In genomic region chr10:97279121-97279815, GRCh38 we compare ENCODE assay signal across 12 cellular contexts. TPM values are rescaled to one million over a fixed set of nuclear protein-coding genes. Genes with fewer than 3 reads are reported as not detected.
DNase-seq lines count a peak whose midpoint lies in the region; ATAC-seq, FAIRE-seq and TF ChIP-seq lines count a peak whose summit lies in the region.
"Had no signal": no experiment of that assay in that cellular context is flagged by ENCODE, and none has a peak within 500 bp of the region (broad histone marks: within the 10 kb centered on the region; RNA-seq: fewer than 3 reads in every experiment).

No MANE protein-coding gene starts in this region.

- CTCF ChIA-PET in mammary epithelial cell (lab: Charles Lee; ENCODE audit: low non-redundant PET), result interaction anchor here (0.5 to 0.9 kb wide), 4 partner anchors 12 to 1308 kb away, joined by 3 to 8 read pairs (median 4); no protein-coding TSS in a partner anchor

- ATAC-seq in mucosa of descending colon (peak; percentile 31), GM18502 (IDR thresholded peaks at IDR 0.05; ENCODE audit: poor library complexity, unreplicated experiment) (no peak), HG03469 (IDR thresholded peaks at IDR 0.05; ENCODE audit: unreplicated experiment) (no peak)

- 70% methylated on average over 9 of the region's 9 CpGs for WGBS in mammary epithelial cell (ENCODE audit: low coverage, missing lambda C conversion rate)

- H3K79me2 ChIP-seq in ACC112 (ENCODE audit: control insufficient read depth, insufficient read depth, low read length, unreplicated experiment), result no peaks in the 10 kb centered on the region
- peaks cover 20% of the 10 kb centered on the region for H3K79me2 ChIP-seq in KMS-11 (ENCODE audit: insufficient read depth, low read depth)
- peaks cover 24% of the 10 kb centered on the region for H3K79me2 ChIP-seq in mammary epithelial cell (ENCODE audit: insufficient read depth, low read length)

- H3K4me2 ChIP-seq in KMS-11 (peak overlapping the region; percentile 39), mammary epithelial cell (ENCODE audit: insufficient read depth, low read depth, low read length) (peak overlapping the region; percentile 18)

- DNase-seq in mammary epithelial cell (peak; percentile 15), mucosa of descending colon (no peak), HT-29 (ENCODE audit: low spot score) (no peak), D721Med (ENCODE audit: insufficient read length, low spot score) (no peak)
- DNase-seq: activated CD8-positive, alpha-beta memory T cell treated with anti-CD3 and anti-CD28 coated beads, Interleukin-2, amount 10 ng/mL, durations not matched to agents 7 days and 5 days; kidney had no signal

- H3K9ac ChIP-seq in KMS-11 (peak overlapping the region; percentile 57; the same call in 1 of the 2 replicates), mammary epithelial cell (ENCODE audit: insufficient read depth, low read length) (no peak overlapping the region)

- BruUV-seq in mammary epithelial cell (replicated peaks; lab: Mats Ljungman, UMichigan), result no TSS peak

- intact Hi-C loops in mammary epithelial cell (cut with micrococcal nuclease), result loop anchor here (2.0 kb wide), 2 partner anchors 54 to 76 kb away; no protein-coding TSS in a partner anchor
- intact Hi-C loops in mucosa of descending colon (cut with DNase I, micrococcal nuclease), result no loop called here

- no peaks in the 10 kb centered on the region for H4K20me1 ChIP-seq in KMS-11 (ENCODE audit: insufficient read depth)
- H4K20me1 ChIP-seq in mammary epithelial cell (ENCODE audit: insufficient read depth, low read length), result no peaks in the 10 kb centered on the region

- H3K36me3 ChIP-seq in ACC112 (ENCODE audit: insufficient read depth, low read length), result no peaks in the 10 kb centered on the region
- no peaks in the 10 kb centered on the region for H3K36me3 ChIP-seq in KMS-11 (ENCODE audit: insufficient read depth)
- no peaks in the 10 kb centered on the region for H3K36me3 ChIP-seq in mammary epithelial cell (ENCODE audit: insufficient read depth, low read length)
- no peaks in the 10 kb centered on the region for H3K36me3 ChIP-seq in mucosa of descending colon (ENCODE audit: low read depth)
- H3K36me3 ChIP-seq: upper lobe of left lung had no signal

- dilution Hi-C loops in mammary epithelial cell (cut with HindIII; ENCODE audit: low sequenced_read_pairs), result no loop called here

- no peak for FAIRE-seq in D721Med (lab: Jason Lieb, UNC)
- FAIRE-seq: colon had no signal

- H3K4me3 ChIP-seq in ACC112 (ENCODE audit: low read depth, low read length), result peak overlapping the region; percentile 35
- H3K4me3 ChIP-seq in KMS-11 (IDR thresholded peaks at IDR 0.05; ENCODE audit: insufficient read depth, low read depth, low read length), result no peak overlapping the region
- H3K4me3 ChIP-seq in mammary epithelial cell (replicated peaks in 1 of 3; ENCODE audit: insufficient read depth in 1 of 3, low read depth in 2 of 3, low read length in 3 of 3), result no peak overlapping the region
- H3K4me3 ChIP-seq in mucosa of descending colon, result no peak overlapping the region
- H3K4me3 ChIP-seq: upper lobe of left lung had no signal

- H3K4me1 ChIP-seq in ACC112 (ENCODE audit: control insufficient read depth, insufficient read depth, low read length, unreplicated experiment) (peaks cover 24% of the 10 kb centered on the region), KMS-11 (ENCODE audit: low read depth, poor library complexity, severe bottlenecking) (peaks cover 37% of the 10 kb centered on the region), mammary epithelial cell (ENCODE audit: insufficient read depth, low read length) (no peaks in the 10 kb centered on the region), mucosa of descending colon (ENCODE audit: low read depth) (peaks cover 10% of the 10 kb centered on the region)

- H3K27me3 ChIP-seq in ACC112 (ENCODE audit: insufficient read depth, low read length) (no peaks in the 10 kb centered on the region), KMS-11 (ENCODE audit: insufficient read depth, low read depth) (no peaks in the 10 kb centered on the region), mammary epithelial cell (ENCODE audit: insufficient read depth, low read length) (no peaks in the 10 kb centered on the region)
- H3K27me3 ChIP-seq: upper lobe of left lung had no signal

- H3K27ac ChIP-seq in ACC112 (ENCODE audit: low read depth, low read length), result peak overlapping the region; percentile 86
- H3K27ac ChIP-seq in KMS-11, result peak overlapping the region; percentile 86
- H3K27ac ChIP-seq in mammary epithelial cell (ENCODE audit: insufficient read depth, low read depth, low read length), result no peak overlapping the region

- in situ Hi-C loops in mammary epithelial cell (cut with MboI; ENCODE audit: low sequenced_read_pairs in 2 of 2), result no loop called here

- TF ChIP-seq CTCF in KMS-11 (conservative IDR thresholded peaks at IDR 0.05; ENCODE audit: low read depth, low read length) (no peak), mammary epithelial cell (conservative IDR thresholded peaks at IDR 0.05 in 1 of 2, IDR thresholded peaks at IDR 0.05 in 1 of 2; ENCODE audit: extremely low read depth in 1 of 2, insufficient read depth in 1 of 2, low read depth in 1 of 2, low read length in 2 of 2) (no peak), mucosa of descending colon (IDR thresholded peaks at IDR 0.05) (no peak), D721Med (IDR thresholded peaks at IDR 0.05; ENCODE audit: insufficient read depth, missing control alignments) (no peak)

- H2AFZ ChIP-seq in ACC112 (ENCODE audit: low read length, unreplicated experiment) (peak overlapping the region; percentile 3), KMS-11 (ENCODE audit: low read depth) (0 out of 2 replicates have a peak overlapping the region, but pooled peaks have one; percentile 4), mammary epithelial cell (ENCODE audit: low read depth, low read length) (no peak overlapping the region)

- H3K9me3 ChIP-seq in mammary epithelial cell (replicated peaks; ENCODE audit: insufficient read depth, low read length), result no peaks in the 10 kb centered on the region
- no peaks in the 10 kb centered on the region for H3K9me3 ChIP-seq in mucosa of descending colon
- H3K9me3 ChIP-seq: upper lobe of left lung had no signal

RNA-seq across cellular contexts. Expression of gene ARHGAP19, which starts 13.2 kb away (rescaled TPM):
- total RNA-seq in mammary epithelial cell (10 to 100 TPM; 10.8 to 20.5 TPM), mucosa of descending colon (10 to 100 TPM in 1 of 3 donors, 1 to 10 TPM in 2; 5.9 to 10.7 (median 8.8) TPM)
- 7.4 TPM for polyA plus RNA-seq in mammary epithelial cell
- polyA minus RNA-seq in mammary epithelial cell, result 11.0 TPM
- 4.6 and 5.2 TPM in 2 replicates for total RNA-seq in HT-29 (2014; rRNA removed; shearing (Covaris generic))

RNA-seq across cellular contexts. Expression of gene FRAT1, which starts 39.8 kb away (rescaled TPM):
- total RNA-seq in mammary epithelial cell (1 to 10 TPM; 1.5 to 2.4 TPM), mucosa of descending colon (1 to 10 TPM; 4.7 to 9.6 (median 7.2) TPM)
- polyA plus RNA-seq in mammary epithelial cell, result 0.58 TPM
- not detected for polyA minus RNA-seq in mammary epithelial cell
- 3.7 and 5.8 TPM in 2 replicates for total RNA-seq in HT-29 (2014; rRNA removed; shearing (Covaris generic))

RNA-seq across cellular contexts. Expression of gene FRAT2, which starts 55.3 kb away (rescaled TPM):
- total RNA-seq in mammary epithelial cell, result 1 to 10 TPM; 5.0 to 5.3 TPM
- polyA plus RNA-seq in mammary epithelial cell, result 4.0 TPM
- polyA minus RNA-seq in mammary epithelial cell, result 11.9 TPM
- 10 to 100 TPM; 26.2 to 42.5 (median 33.3) TPM for total RNA-seq in mucosa of descending colon
- 29.1 and 30.3 TPM in 2 replicates for total RNA-seq in HT-29 (2014; rRNA removed; shearing (Covaris generic))
